1 cellular context compared by ENCODE assay signal in the genomic region with DNA sequence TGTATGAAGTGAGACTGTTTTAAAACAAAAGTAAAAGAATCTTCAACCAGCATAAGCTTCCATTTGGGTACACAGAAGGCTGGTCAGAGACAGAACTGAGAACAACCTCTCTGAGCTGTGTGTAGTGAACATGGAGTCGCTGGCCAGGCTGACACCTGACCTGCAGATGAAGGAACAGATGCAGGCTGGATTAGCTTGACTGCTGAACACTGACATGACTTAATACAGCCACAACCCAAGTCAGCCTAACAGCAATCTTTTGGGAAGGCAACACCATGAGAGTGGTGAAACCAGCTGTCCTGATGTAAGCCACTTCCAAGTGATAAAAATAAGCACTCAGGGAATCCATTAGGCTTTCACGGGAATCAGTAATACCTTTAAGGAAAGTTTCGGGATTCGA.
TF ChIP-seq lines count a peak whose summit lies in the region.

No MANE protein-coding gene starts in this region.

TF ChIP-seq in HepG2, 621 proteins besides CTCF, POLR2A, EP300 and RAD21:
- TF ChIP-seq ZNF652 (CRISPR knock-in tag; IDR thresholded peaks at IDR 0.05; ENCODE audit: borderline replicate concordance, low read depth) (no peak), ZNF124 (CRISPR knock-in tag; IDR thresholded peaks at IDR 0.05) (no peak), SMARCC2 (IDR thresholded peaks at IDR 0.05) (no peak), ZNF556 (CRISPR knock-in tag; IDR thresholded peaks at IDR 0.05; ENCODE audit: borderline replicate concordance) (no peak), SIN3B (IDR thresholded peaks at IDR 0.05; ENCODE audit: low read length) (no peak), TCF12 (IDR thresholded peaks at IDR 0.05) (no peak), TCF12 (CRISPR knock-in tag; IDR thresholded peaks at IDR 0.05) (no peak), RFXAP (CRISPR knock-in tag; IDR thresholded peaks at IDR 0.05; ENCODE audit: borderline replicate concordance) (no peak), TOE1 (CRISPR knock-in tag; IDR thresholded peaks at IDR 0.05) (no peak), ATF5 (CRISPR knock-in tag; IDR thresholded peaks at IDR 0.05; ENCODE audit: low read depth) (no peak)
